ENCODE assay signal across 1 cellular context in the genomic region with DNA sequence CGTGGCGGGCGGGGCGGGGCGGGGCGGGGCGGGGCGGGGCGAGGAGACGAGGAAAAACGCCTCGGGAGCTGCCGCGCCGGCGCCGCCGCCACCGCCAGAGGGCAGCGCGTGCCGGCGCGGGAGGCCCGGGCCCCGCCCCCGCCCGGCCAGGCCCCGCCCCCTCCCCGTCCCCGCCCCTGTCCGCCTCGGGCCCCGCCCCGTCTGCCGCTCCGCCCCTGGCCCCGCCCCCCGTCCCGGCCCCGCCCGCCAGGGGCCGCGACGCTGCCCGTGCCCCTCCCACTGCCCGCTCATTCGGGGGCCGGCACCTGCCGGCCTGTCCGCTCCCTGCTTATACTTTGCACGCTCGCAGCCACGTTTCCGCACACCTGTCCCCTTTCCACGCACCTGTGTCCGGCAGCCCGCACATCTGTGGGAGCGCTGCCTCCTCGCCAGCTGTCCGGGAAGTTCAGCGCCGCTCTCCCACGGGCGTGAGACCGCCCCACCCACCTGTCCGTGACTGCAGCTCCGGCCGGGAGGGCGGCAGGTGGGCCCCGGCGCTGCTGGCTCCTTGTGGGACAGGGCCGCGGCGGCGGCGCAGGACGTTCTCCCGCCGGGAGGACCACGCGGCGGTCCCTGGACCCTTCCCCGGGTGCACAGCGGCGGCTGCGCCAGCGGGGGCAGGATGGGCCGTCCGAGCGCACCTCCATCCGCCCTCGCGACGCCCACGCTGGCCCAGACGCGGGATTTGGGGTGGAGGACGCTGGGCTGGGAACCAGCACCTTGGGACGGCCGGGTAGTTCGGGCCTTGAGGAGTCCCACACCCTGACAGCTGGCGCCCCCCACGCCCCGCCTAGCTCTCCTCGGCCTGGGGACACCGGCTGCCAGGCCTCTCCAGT.
TF ChIP-seq lines count a peak whose summit lies in the region.

No MANE protein-coding gene starts in this region.

TF ChIP-seq in endothelial cell of umbilical vein, 7 proteins besides CTCF, POLR2A, EP300 and RAD21:
- TF ChIP-seq, protein P1, sequence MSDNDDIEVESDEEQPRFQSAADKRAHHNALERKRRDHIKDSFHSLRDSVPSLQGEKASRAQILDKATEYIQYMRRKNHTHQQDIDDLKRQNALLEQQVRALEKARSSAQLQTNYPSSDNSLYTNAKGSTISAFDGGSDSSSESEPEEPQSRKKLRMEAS (IDR thresholded peaks at IDR 0.05; ENCODE audit: insufficient read depth, insufficient read length): no peak
- TF ChIP-seq EZH2 (IDR thresholded peaks at IDR 0.05; ENCODE audit: borderline replicate concordance, low read depth, low read length, severe bottlenecking) (no peak), POLR2AphosphoS5 (IDR thresholded peaks at IDR 0.05; ENCODE audit: insufficient read depth, low read depth, low read length) (no peak), GATA2 (IDR thresholded peaks at IDR 0.05; ENCODE audit: insufficient read depth, insufficient read length, low read depth, low read length) (no peak), JUN (IDR thresholded peaks at IDR 0.05; ENCODE audit: borderline replicate concordance, insufficient read depth, insufficient read length, low read depth) (no peak), FOS (IDR thresholded peaks at IDR 0.05; ENCODE audit: borderline replicate concordance, insufficient read depth, low read length) (no peak), MYC (IDR thresholded peaks at IDR 0.05; ENCODE audit: low read depth, low read length) (no peak)
